4 cellular contexts compared by ENCODE assay signal in the genomic region with DNA sequence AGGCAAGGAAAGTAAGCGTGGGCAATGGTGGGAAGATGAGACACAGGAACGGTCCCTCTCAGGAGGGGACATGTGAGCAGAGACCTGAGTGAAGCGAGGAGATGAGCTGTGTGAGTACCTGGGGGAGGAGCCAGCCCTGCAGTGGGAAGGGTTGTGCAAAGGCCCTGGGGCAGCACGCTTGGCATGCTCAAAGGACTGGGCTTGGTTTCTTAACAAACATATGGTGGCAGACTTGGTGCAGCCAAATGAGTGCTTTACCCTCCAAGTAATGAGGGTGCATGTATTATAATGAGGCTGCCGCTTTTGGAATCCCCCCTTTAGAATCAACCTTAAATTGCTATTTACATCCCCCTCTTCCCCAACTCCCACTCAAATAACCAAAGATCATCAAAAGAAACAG.
TF ChIP-seq lines count a peak whose summit lies in the region.

No MANE protein-coding gene starts in this region.

TF ChIP-seq in HEK293, 187 proteins besides CTCF, POLR2A, EP300 and RAD21:
- TF ChIP-seq ZBTB10 (tag by site-specific recombination; IDR thresholded peaks at IDR 0.05) (no peak), ZNF623 (tag by site-specific recombination; IDR thresholded peaks at IDR 0.05) (peak; percentile 73)

TF ChIP-seq in IMR-90, 13 proteins besides CTCF, POLR2A, EP300 and RAD21:
- TF ChIP-seq SMC3 (IDR thresholded peaks at IDR 0.05; ENCODE audit: low read depth, low read length), result no peak
- TF ChIP-seq CEBPB (IDR thresholded peaks at IDR 0.05; ENCODE audit: low read depth, low read length), result no peak
- no peak for TF ChIP-seq RCOR1 (IDR thresholded peaks at IDR 0.05; ENCODE audit: insufficient replicate concordance, low read length)
- TF ChIP-seq, protein P1, sequence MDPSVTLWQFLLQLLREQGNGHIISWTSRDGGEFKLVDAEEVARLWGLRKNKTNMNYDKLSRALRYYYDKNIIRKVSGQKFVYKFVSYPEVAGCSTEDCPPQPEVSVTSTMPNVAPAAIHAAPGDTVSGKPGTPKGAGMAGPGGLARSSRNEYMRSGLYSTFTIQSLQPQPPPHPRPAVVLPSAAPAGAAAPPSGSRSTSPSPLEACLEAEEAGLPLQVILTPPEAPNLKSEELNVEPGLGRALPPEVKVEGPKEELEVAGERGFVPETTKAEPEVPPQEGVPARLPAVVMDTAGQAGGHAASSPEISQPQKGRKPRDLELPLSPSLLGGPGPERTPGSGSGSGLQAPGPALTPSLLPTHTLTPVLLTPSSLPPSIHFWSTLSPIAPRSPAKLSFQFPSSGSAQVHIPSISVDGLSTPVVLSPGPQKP (IDR thresholded peaks at IDR 0.05; ENCODE audit: borderline replicate concordance, low read depth, low read length), result no peak
- no peak for TF ChIP-seq MXI1 (IDR thresholded peaks at IDR 0.05; ENCODE audit: borderline replicate concordance, low read depth, low read length)
- no peak for TF ChIP-seq MAZ (IDR thresholded peaks at IDR 0.05; ENCODE audit: borderline replicate concordance, low read depth, low read length)
- no peak for TF ChIP-seq RFX5 (IDR thresholded peaks at IDR 0.05; ENCODE audit: low read depth, low read length)
TF ChIP-seq in IMR-90: peak in this region for 0.

TF ChIP-seq in WTC11, 78 proteins besides CTCF, POLR2A, EP300 and RAD21:
- TF ChIP-seq AR (CRISPR knock-in tag; IDR thresholded peaks at IDR 0.05), result no peak
- TF ChIP-seq, protein P2, sequence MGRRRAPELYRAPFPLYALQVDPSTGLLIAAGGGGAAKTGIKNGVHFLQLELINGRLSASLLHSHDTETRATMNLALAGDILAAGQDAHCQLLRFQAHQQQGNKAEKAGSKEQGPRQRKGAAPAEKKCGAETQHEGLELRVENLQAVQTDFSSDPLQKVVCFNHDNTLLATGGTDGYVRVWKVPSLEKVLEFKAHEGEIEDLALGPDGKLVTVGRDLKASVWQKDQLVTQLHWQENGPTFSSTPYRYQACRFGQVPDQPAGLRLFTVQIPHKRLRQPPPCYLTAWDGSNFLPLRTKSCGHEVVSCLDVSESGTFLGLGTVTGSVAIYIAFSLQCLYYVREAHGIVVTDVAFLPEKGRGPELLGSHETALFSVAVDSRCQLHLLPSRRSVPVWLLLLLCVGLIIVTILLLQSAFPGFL (CRISPR knock-in tag; IDR thresholded peaks at IDR 0.05; ENCODE audit: borderline replicate concordance), result no peak
- no peak for TF ChIP-seq ZNF317 (CRISPR knock-in tag; IDR thresholded peaks at IDR 0.05; ENCODE audit: borderline replicate concordance, low read depth)
- TF ChIP-seq GTF2I (CRISPR knock-in tag; conservative IDR thresholded peaks at IDR 0.05), result 0 out of 2 replicates have a peak, but pooled peaks have one; percentile 24
- no peak for TF ChIP-seq ZNF423 (CRISPR knock-in tag; IDR thresholded peaks at IDR 0.05)
- no peak for TF ChIP-seq SMAD4 (CRISPR knock-in tag; IDR thresholded peaks at IDR 0.05)
- no peak for TF ChIP-seq ETV6 (CRISPR knock-in tag; IDR thresholded peaks at IDR 0.05)

TF ChIP-seq in K562, 482 proteins besides CTCF, POLR2A, EP300 and RAD21:
- TF ChIP-seq, protein P3, sequence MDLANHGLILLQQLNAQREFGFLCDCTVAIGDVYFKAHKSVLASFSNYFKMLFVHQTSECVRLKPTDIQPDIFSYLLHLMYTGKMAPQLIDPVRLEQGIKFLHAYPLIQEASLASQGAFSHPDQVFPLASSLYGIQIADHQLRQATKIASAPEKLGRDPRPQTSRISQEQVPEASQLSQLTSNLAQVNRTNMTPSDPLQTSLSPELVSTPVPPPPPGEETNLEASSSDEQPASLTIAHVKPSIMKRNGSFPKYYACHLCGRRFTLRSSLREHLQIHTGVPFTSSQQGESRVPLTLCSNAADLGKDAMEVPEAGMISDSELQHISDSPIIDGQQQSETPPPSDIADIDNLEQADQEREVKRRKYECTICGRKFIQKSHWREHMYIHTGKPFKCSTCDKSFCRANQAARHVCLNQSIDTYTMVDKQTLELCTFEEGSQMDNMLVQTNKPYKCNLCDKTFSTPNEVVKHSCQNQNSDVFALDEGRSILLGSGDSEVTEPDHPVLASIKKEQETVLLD (IDR thresholded peaks at IDR 0.05), result no peak
- TF ChIP-seq, protein P4, sequence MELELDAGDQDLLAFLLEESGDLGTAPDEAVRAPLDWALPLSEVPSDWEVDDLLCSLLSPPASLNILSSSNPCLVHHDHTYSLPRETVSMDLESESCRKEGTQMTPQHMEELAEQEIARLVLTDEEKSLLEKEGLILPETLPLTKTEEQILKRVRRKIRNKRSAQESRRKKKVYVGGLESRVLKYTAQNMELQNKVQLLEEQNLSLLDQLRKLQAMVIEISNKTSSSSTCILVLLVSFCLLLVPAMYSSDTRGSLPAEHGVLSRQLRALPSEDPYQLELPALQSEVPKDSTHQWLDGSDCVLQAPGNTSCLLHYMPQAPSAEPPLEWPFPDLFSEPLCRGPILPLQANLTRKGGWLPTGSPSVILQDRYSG (tag; conservative IDR thresholded peaks at IDR 0.05; ENCODE audit: low read depth), result no peak
- TF ChIP-seq NRF1 (conservative IDR thresholded peaks at IDR 0.05 in 1 of 2, IDR thresholded peaks at IDR 0.05 in 1 of 2) (no peak), RBM25 (IDR thresholded peaks at IDR 0.05; ENCODE audit: low read depth, low read length, severe bottlenecking) (peak; percentile 60), HNRNPL (IDR thresholded peaks at IDR 0.05; ENCODE audit: low read depth, low read length) (no peak), TCF7 (IDR thresholded peaks at IDR 0.05; ENCODE audit: borderline replicate concordance) (no peak), GTF2B (IDR thresholded peaks at IDR 0.05; ENCODE audit: extremely low read depth, insufficient read length) (no peak)
